In the genomic region with DNA sequence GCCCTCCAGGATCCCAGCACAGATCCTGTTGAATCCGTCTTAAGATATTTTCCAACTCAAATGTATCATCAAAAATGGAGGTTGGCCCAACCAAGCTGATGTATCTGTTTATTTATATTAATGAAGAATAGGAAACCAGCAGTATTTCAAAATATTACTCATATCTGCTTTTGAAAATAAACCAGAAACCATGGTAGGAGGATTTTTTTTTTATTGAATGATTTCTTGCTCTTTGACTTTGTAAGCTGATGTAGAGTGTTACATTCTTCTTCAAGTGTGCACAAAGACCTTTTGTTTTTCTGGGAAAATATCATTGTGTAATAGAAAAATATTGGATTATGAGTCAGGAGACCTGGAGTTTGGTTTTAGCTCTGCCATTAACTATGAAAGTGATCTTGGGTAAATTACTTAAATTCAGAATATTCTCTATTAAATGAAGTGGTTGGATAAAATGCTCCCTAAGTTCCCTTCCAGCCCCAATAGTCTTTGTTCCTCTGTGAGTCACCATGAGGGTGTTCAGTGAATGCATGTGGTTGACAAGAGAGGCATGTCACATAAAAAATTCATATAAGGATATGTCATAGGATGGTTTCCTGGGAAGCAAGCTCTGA, we compare ENCODE assay signal across 14 cellular contexts.
DNase-seq lines count a peak whose midpoint lies in the region; ATAC-seq and TF ChIP-seq lines count a peak whose summit lies in the region.
"Had no signal": no experiment of that assay in that cellular context is flagged by ENCODE, and none has a peak within 500 bp of the region (broad histone marks: within the 10 kb centered on the region; RNA-seq: fewer than 3 reads in every experiment).

No MANE protein-coding gene starts in this region.

- no peaks in the 10 kb centered on the region for H3K79me2 ChIP-seq in fibroblast of lung (ENCODE audit: control insufficient read depth, insufficient read depth, low read length)

- no peak overlapping the region for H3K9ac ChIP-seq in fibroblast of lung (ENCODE audit: insufficient read depth, low read length)

- H2AFZ ChIP-seq in fibroblast of lung (ENCODE audit: low read length), result no peak overlapping the region

- peaks cover 10% of the 10 kb centered on the region for H3K4me1 Mint-ChIP-seq in mesothelial cell of epicardium
- H3K4me1 Mint-ChIP-seq: activated CD4-positive, alpha-beta T cell treated with anti-CD3 and anti-CD28 coated beads, Interleukin-2, amount 10 ng/mL, durations not matched to agents 24 days and 14 days had no signal

- H3K4me2 ChIP-seq in fibroblast of lung (ENCODE audit: extremely low read depth, insufficient read depth, low read length), result peak overlapping the region; percentile 23

- TF ChIP-seq CTCF in RWPE2 (IDR thresholded peaks at IDR 0.05; ENCODE audit: poor library complexity, severe bottlenecking) (no peak), fibroblast of lung (conservative IDR thresholded peaks at IDR 0.05 in 1 of 2, IDR thresholded peaks at IDR 0.05 in 1 of 2; ENCODE audit: low read depth in 1 of 2, low read length in 2 of 2) (no peak), mesothelial cell of epicardium (IDR thresholded peaks at IDR 0.05; ENCODE audit: unreplicated experiment) (no peak)

- no peak overlapping the region for H3K4me3 Mint-ChIP-seq in mesothelial cell of epicardium
- H3K4me3 Mint-ChIP-seq: activated CD4-positive, alpha-beta T cell treated with anti-CD3 and anti-CD28 coated beads, Interleukin-2, amount 10 ng/mL, durations not matched to agents 24 days and 14 days; activated T-helper 1 cell treated with anti-CD3 and anti-CD28 coated beads, Interleukin-12 subunit alpha, Interleukin-12 subunit beta, Interleukin-2, Interleukin-4 antibody, amounts not matched to agents 30 ng/mL and 10 ng/mL and 1 ng/mL, durations not matched to agents 14 hours and 24 hours and 36 hours had no signal

- no peaks in the 10 kb centered on the region for H4K20me1 ChIP-seq in fibroblast of lung (ENCODE audit: control insufficient read depth, extremely low read depth, insufficient read depth, low read length)

- H3K27ac ChIP-seq in RWPE2 (ENCODE audit: poor library complexity, severe bottlenecking) (peak overlapping the region; percentile 13), fibroblast of lung (ENCODE audit: insufficient read depth, low read length) (peak overlapping the region; percentile 52)

- no peak overlapping the region for H3K4me3 ChIP-seq in RWPE2 (ENCODE audit: severe bottlenecking)
- H3K4me3 ChIP-seq in fibroblast of lung (replicated peaks in 1 of 4; ENCODE audit: control extremely low read depth in 1 of 4, insufficient read depth in 1 of 4, low read depth in 3 of 4, low read length in 4 of 4), result no peak overlapping the region

- no peaks in the 10 kb centered on the region for H3K9me3 Mint-ChIP-seq in mesothelial cell of epicardium
- H3K9me3 Mint-ChIP-seq: activated CD4-positive, alpha-beta T cell treated with anti-CD3 and anti-CD28 coated beads, Interleukin-2, amount 10 ng/mL, durations not matched to agents 24 days and 14 days; activated T-helper 1 cell treated with anti-CD3 and anti-CD28 coated beads, Interleukin-12 subunit alpha, Interleukin-12 subunit beta, Interleukin-2, Interleukin-4 antibody, amounts not matched to agents 30 ng/mL and 10 ng/mL and 1 ng/mL, durations not matched to agents 14 hours and 24 hours and 36 hours had no signal

- H3K36me3 ChIP-seq in RWPE2 (ENCODE audit: low read depth) (no peaks in the 10 kb centered on the region), fibroblast of lung (ENCODE audit: control insufficient read depth, insufficient read depth, low read length) (no peaks in the 10 kb centered on the region)

- no peaks in the 10 kb centered on the region for H3K27me3 Mint-ChIP-seq in mesothelial cell of epicardium (ENCODE audit: low read depth)
- H3K27me3 Mint-ChIP-seq: activated CD4-positive, alpha-beta T cell treated with anti-CD3 and anti-CD28 coated beads, Interleukin-2, amount 10 ng/mL, durations not matched to agents 24 days and 14 days had no signal

- peak; percentile 77 for DNase-seq in ELR (ENCODE audit: low read depth)
- DNase-seq in RWPE2 (ENCODE audit: low spot score), result no peak
- DNase-seq in fibroblast of lung (ENCODE audit: low read depth in 2 of 2), result peak; percentile 86 to 96
- no peak for DNase-seq in sciatic nerve (ENCODE audit: low spot score)
- no peak for DNase-seq in C1 segment of cervical spinal cord (lab: John Stamatoyannopoulos, UW)
- no peak for DNase-seq in MV-4-11 (lab: John Stamatoyannopoulos, UW)
- no peak for DNase-seq in mesothelial cell of epicardium (ENCODE audit: low spot score in 2 of 2, unreplicated experiment in 2 of 2)
- DNase-seq: activated CD4-positive, alpha-beta T cell treated with anti-CD3 and anti-CD28 coated beads, Interleukin-2, amount 10 ng/mL, durations not matched to agents 24 days and 14 days; caudate nucleus; NCI-H1048; small intestine; T-helper 2 cell had no signal

- intact Hi-C loops in sciatic nerve (cut with DNase I), result no loop called here

- H3K9me3 ChIP-seq in RWPE2 (ENCODE audit: severe bottlenecking) (no peaks in the 10 kb centered on the region), fibroblast of lung (ENCODE audit: control insufficient read depth, insufficient read depth, low read depth, low read length) (no peaks in the 10 kb centered on the region)

- peak; percentile 48 for ATAC-seq in RWPE2 (ENCODE audit: low read depth)
- ATAC-seq in sciatic nerve, result peak; percentile 85
- no peak for ATAC-seq in GM18873 (IDR thresholded peaks at IDR 0.05; ENCODE audit: low FRiP score, unreplicated experiment)

- no peaks in the 10 kb centered on the region for H3K36me3 Mint-ChIP-seq in mesothelial cell of epicardium

- H3K27me3 ChIP-seq in RWPE2 (ENCODE audit: insufficient read depth, poor library complexity, severe bottlenecking) (no peaks in the 10 kb centered on the region), fibroblast of lung (ENCODE audit: control insufficient read depth, insufficient read depth, low read length) (no peaks in the 10 kb centered on the region)

- no peak overlapping the region for H3K27ac Mint-ChIP-seq in mesothelial cell of epicardium
- H3K27ac Mint-ChIP-seq: activated CD4-positive, alpha-beta T cell treated with anti-CD3 and anti-CD28 coated beads, Interleukin-2, amount 10 ng/mL, durations not matched to agents 24 days and 14 days; activated T-helper 1 cell treated with anti-CD3 and anti-CD28 coated beads, Interleukin-12 subunit alpha, Interleukin-12 subunit beta, Interleukin-2, Interleukin-4 antibody, amounts not matched to agents 30 ng/mL and 10 ng/mL and 1 ng/mL, durations not matched to agents 14 hours and 24 hours and 36 hours had no signal

- H3K4me1 ChIP-seq in RWPE2 (ENCODE audit: insufficient read depth, poor library complexity, severe bottlenecking) (no peaks in the 10 kb centered on the region), fibroblast of lung (ENCODE audit: control insufficient read depth, extremely low read depth, insufficient read depth, low read length) (peaks cover 12% of the 10 kb centered on the region)

Comparison
In these comparisons a context has a peak if more than half of its experiments do, and no peak if none do; other contexts are left out.
1. DNase-seq: peak in ELR (single experiment) and fibroblast of lung (2 of 2); none in RWPE2 (single experiment), sciatic nerve (single experiment), C1 segment of cervical spinal cord (0 of 14), MV-4-11 (single experiment) and mesothelial cell of epicardium (0 of 2).